24 cellular contexts compared by ENCODE assay signal in the genomic region with DNA sequence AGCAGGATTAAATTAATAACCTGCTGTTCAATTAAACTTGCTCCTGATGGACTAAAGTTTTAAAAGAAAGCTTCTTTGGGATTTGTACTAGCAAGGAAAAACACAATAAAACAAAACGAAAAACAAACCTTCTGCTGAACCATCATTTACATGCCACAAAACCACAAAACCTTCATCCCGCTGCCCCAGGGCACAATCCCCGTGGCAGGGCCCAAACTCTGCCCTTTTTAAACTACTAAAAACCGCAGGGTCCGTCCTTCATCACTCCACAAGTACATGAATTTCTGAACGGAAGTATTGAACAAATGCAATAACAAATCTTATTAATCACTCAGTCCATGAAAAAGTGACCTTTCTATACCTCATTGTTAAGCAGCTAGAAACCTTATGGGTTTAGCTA.
"Had no signal": no experiment of that assay in that cellular context is flagged by ENCODE, and none has a peak within 500 bp of the region (broad histone marks: within the 10 kb centered on the region; RNA-seq: fewer than 3 reads in every experiment).

No MANE protein-coding gene starts in this region.

- H3K4me1 Mint-ChIP-seq: IgD-negative memory B cell had no signal

- H3K36me3 Mint-ChIP-seq: IgD-negative memory B cell had no signal

- H3K27ac ChIP-seq: HL-60, KMS-11, PC-9, Peyer's patch, SJCRH30 had no signal

- H3K27me3 ChIP-seq: MG63, Peyer's patch, SJCRH30 had no signal

- H3K4me2 ChIP-seq: KMS-11, PC-9 had no signal

- H3K27ac Mint-ChIP-seq: IgD-negative memory B cell had no signal

- H3K9ac ChIP-seq: KMS-11 had no signal

- H3K36me3 ChIP-seq: MG63, Peyer's patch, SJCRH30 had no signal

- H3K4me1 ChIP-seq: Peyer's patch, SJCRH30 had no signal

- H3K9me3 ChIP-seq: MG63, SJCRH30 had no signal

- H3K27me3 Mint-ChIP-seq: IgD-negative memory B cell had no signal

- DNase-seq: Kasumi-1; MG63; NCI-H1092 treated with DMSO at 0.1 percent for 48 hours; NCI-H1436; NCI-H187; NCI-H2029; NCI-H2081 treated with DMSO at 0.1 percent for 48 hours; NCI-H2171; NCI-H226; NCI-H446; NCI-H510A; NCI-H524 treated with DMSO at 0.1 percent for 48 hours; NCI-H774; NK-92 treated with Interleukin-12 subunit alpha and Interleukin-12 subunit beta, amount 100 ng/mL, for 24 hours; PC-9; Peyer's patch; SHP77 treated with DMSO at 0.1 percent for 48 hours; SJCRH30 had no signal

- H3K4me3 ChIP-seq: K562, MG63, PC-9, Peyer's patch, SJCRH30 had no signal

- ATAC-seq: K562, Right ventricle myocardium inferior, SK-N-SH treated with all-trans-retinoic acid at 6 μM for 48 hours had no signal

- H2AFZ ChIP-seq: PC-9 had no signal

- H3K4me3 Mint-ChIP-seq: IgD-negative memory B cell had no signal
